In the genomic region with DNA sequence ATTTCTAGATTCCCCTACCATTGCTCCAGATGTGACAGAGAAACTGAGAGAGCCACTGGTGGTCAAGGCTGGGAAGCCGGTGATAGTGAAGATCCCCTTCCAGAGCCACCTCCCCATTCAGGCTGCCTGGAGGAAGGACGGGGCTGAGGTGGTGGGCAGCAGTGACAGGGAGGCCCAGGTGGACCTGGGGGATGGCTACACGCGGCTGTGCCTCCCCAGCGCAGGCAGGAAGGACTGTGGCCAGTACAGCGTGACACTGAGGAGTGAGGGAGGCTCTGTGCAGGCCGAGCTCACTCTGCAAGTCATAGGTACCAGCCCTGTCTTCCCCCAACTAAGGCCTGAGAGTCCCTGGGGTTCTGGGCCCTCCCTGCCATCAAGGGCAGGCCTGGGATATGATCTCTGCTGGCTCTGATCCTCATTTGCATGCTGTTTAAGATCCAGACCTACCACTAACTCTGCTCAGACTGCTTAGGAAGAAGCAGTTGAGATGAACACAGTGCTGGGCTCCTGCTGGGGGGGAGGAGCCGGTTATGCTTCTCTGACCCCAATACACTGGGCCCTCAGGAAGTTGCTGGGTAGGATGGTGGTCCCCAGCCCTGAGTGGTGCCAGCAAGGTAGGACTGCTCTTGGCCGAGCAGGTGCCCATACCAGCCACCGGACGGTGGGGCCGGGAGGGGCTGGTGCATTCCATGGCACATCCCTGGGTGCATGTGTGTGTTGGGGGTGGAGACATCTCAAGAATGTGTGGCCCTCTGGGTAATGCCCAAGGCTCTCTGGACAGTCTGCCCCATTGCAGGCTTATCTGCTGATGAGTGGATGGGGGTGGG, we compare ENCODE assay signal across 1 cellular context.
TF ChIP-seq lines count a peak whose summit lies in the region.

No MANE protein-coding gene starts in this region.

TF ChIP-seq in GM12878, 131 proteins besides CTCF, POLR2A, EP300 and RAD21:
- no peak for TF ChIP-seq BHLHE40 (IDR thresholded peaks at IDR 0.05; ENCODE audit: borderline replicate concordance in 1 of 2, low read depth in 2 of 2, low read length in 1 of 2)
- TF ChIP-seq, protein P1, sequence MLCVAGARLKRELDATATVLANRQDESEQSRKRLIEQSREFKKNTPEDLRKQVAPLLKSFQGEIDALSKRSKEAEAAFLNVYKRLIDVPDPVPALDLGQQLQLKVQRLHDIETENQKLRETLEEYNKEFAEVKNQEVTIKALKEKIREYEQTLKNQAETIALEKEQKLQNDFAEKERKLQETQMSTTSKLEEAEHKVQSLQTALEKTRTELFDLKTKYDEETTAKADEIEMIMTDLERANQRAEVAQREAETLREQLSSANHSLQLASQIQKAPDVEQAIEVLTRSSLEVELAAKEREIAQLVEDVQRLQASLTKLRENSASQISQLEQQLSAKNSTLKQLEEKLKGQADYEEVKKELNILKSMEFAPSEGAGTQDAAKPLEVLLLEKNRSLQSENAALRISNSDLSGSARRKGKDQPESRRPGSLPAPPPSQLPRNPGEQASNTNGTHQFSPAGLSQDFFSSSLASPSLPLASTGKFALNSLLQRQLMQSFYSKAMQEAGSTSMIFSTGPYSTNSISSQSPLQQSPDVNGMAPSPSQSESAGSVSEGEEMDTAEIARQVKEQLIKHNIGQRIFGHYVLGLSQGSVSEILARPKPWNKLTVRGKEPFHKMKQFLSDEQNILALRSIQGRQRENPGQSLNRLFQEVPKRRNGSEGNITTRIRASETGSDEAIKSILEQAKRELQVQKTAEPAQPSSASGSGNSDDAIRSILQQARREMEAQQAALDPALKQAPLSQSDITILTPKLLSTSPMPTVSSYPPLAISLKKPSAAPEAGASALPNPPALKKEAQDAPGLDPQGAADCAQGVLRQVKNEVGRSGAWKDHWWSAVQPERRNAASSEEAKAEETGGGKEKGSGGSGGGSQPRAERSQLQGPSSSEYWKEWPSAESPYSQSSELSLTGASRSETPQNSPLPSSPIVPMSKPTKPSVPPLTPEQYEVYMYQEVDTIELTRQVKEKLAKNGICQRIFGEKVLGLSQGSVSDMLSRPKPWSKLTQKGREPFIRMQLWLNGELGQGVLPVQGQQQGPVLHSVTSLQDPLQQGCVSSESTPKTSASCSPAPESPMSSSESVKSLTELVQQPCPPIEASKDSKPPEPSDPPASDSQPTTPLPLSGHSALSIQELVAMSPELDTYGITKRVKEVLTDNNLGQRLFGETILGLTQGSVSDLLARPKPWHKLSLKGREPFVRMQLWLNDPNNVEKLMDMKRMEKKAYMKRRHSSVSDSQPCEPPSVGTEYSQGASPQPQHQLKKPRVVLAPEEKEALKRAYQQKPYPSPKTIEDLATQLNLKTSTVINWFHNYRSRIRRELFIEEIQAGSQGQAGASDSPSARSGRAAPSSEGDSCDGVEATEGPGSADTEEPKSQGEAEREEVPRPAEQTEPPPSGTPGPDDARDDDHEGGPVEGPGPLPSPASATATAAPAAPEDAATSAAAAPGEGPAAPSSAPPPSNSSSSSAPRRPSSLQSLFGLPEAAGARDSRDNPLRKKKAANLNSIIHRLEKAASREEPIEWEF (IDR thresholded peaks at IDR 0.05; ENCODE audit: insufficient replicate concordance, low read depth, low read length) = no peak
- TF ChIP-seq, protein P2, sequence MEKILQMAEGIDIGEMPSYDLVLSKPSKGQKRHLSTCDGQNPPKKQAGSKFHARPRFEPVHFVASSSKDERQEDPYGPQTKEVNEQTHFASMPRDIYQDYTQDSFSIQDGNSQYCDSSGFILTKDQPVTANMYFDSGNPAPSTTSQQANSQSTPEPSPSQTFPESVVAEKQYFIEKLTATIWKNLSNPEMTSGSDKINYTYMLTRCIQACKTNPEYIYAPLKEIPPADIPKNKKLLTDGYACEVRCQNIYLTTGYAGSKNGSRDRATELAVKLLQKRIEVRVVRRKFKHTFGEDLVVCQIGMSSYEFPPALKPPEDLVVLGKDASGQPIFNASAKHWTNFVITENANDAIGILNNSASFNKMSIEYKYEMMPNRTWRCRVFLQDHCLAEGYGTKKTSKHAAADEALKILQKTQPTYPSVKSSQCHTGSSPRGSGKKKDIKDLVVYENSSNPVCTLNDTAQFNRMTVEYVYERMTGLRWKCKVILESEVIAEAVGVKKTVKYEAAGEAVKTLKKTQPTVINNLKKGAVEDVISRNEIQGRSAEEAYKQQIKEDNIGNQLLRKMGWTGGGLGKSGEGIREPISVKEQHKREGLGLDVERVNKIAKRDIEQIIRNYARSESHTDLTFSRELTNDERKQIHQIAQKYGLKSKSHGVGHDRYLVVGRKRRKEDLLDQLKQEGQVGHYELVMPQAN (conservative IDR thresholded peaks at IDR 0.05) = no peak
- no peak for TF ChIP-seq SP1 (IDR thresholded peaks at IDR 0.05; ENCODE audit: low read depth, low read length)
- TF ChIP-seq, protein P3, sequence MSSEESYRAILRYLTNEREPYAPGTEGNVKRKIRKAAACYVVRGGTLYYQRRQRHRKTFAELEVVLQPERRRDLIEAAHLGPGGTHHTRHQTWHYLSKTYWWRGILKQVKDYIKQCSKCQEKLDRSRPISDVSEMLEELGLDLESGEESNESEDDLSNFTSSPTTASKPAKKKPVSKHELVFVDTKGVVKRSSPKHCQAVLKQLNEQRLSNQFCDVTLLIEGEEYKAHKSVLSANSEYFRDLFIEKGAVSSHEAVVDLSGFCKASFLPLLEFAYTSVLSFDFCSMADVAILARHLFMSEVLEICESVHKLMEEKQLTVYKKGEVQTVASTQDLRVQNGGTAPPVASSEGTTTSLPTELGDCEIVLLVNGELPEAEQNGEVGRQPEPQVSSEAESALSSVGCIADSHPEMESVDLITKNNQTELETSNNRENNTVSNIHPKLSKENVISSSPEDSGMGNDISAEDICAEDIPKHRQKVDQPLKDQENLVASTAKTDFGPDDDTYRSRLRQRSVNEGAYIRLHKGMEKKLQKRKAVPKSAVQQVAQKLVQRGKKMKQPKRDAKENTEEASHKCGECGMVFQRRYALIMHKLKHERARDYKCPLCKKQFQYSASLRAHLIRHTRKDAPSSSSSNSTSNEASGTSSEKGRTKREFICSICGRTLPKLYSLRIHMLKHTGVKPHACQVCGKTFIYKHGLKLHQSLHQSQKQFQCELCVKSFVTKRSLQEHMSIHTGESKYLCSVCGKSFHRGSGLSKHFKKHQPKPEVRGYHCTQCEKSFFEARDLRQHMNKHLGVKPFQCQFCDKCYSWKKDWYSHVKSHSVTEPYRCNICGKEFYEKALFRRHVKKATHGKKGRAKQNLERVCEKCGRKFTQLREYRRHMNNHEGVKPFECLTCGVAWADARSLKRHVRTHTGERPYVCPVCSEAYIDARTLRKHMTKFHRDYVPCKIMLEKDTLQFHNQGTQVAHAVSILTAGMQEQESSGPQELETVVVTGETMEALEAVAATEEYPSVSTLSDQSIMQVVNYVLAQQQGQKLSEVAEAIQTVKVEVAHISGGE (CRISPR knock-in tag; IDR thresholded peaks at IDR 0.05) = no peak
- no peak for TF ChIP-seq ESRRA (IDR thresholded peaks at IDR 0.05; ENCODE audit: low read length)
- no peak for TF ChIP-seq HCFC1 (IDR thresholded peaks at IDR 0.05; ENCODE audit: low read length)
- TF ChIP-seq ZZZ3 (IDR thresholded peaks at IDR 0.05; ENCODE audit: control insufficient read depth, insufficient read length, low read depth) = no peak
TF ChIP-seq in GM12878: peak in this region for 0.
